ENCODE assay signal across 1 cellular context in the genomic region with DNA sequence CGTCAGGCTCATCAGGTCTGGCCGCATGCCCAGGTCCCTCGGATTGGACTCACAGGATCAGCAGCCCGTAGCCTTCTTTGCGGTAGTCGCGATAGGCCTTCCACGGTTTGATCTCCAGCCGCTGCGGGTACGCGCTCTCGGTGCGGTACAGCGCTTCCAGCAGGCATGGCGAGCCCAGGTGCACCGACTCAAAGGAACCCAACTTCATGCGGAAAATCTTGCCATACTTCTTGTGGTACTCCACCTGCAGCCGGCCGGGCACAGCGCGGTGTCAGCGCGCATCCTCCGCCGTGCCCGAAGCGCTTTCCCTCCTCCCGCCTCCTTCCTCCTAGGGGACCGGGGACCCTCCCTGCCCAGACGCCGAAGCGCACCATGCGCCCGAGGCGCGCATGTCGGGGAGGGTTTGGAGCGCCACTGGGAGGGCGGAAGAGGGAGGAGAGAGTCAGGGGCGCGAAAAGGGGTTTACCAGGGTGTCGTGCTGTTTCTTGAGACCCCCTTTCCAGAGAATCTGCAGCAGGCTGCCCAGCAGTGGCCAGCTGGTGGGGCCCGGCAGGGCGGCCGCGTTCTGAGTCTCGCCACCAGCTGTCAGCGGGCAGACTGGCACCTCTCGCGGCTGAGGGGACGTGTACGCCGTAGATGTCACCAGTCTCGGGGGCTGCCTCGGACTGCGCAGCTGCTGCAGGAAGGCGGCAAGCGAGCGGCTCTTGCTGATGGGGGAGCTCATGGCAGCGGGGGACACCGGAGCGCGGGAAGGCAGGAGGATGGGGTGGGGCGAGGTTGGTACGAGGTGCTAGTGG.
TF ChIP-seq lines count a peak whose summit lies in the region.

No MANE protein-coding gene starts in this region.

TF ChIP-seq in HepG2, 621 proteins besides CTCF, POLR2A, EP300 and RAD21 (continued from another document and continues in another):
- TF ChIP-seq, protein P1, sequence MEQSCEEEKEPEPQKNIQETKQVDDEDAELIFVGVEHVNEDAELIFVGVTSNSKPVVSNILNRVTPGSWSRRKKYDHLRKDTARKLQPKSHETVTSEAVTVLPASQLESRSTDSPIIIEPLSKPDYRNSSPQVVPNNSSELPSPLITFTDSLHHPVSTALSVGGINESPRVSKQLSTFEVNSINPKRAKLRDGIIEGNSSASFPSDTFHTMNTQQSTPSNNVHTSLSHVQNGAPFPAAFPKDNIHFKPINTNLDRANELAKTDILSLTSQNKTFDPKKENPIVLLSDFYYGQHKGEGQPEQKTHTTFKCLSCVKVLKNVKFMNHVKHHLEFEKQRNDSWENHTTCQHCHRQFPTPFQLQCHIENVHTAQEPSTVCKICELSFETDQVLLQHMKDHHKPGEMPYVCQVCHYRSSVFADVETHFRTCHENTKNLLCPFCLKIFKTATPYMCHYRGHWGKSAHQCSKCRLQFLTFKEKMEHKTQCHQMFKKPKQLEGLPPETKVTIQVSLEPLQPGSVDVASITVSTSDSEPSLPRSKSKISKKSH (CRISPR knock-in tag; IDR thresholded peaks at IDR 0.05; ENCODE audit: borderline replicate concordance), result peak; percentile 73; the same call in 1 of the 2 replicates
- TF ChIP-seq ZNF260 (CRISPR knock-in tag; IDR thresholded peaks at IDR 0.05; ENCODE audit: borderline replicate concordance, low read depth), result 0 out of 2 replicates have a peak, but pooled peaks have one; percentile 21
- 0 out of 2 replicates have a peak, but pooled peaks have one; percentile 10 for TF ChIP-seq THAP11 (CRISPR knock-in tag; IDR thresholded peaks at IDR 0.05)
- TF ChIP-seq ARNT2 (CRISPR knock-in tag; IDR thresholded peaks at IDR 0.05; ENCODE audit: low read depth), result no peak
- TF ChIP-seq ZNF256 (CRISPR knock-in tag; conservative IDR thresholded peaks at IDR 0.05), result no peak
- TF ChIP-seq, protein P2, sequence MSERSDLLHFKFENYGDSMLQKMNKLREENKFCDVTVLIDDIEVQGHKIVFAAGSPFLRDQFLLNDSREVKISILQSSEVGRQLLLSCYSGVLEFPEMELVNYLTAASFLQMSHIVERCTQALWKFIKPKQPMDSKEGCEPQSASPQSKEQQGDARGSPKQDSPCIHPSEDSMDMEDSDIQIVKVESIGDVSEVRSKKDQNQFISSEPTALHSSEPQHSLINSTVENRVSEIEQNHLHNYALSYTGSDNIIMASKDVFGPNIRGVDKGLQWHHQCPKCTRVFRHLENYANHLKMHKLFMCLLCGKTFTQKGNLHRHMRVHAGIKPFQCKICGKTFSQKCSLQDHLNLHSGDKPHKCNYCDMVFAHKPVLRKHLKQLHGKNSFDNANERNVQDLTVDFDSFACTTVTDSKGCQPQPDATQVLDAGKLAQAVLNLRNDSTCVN (CRISPR knock-in tag; IDR thresholded peaks at IDR 0.05; ENCODE audit: borderline replicate concordance), result no peak
- no peak for TF ChIP-seq ZNF274 (CRISPR knock-in tag; IDR thresholded peaks at IDR 0.05)
- 0 out of 2 replicates have a peak, but pooled peaks have one; percentile 16 for TF ChIP-seq ZNF253 (CRISPR knock-in tag; IDR thresholded peaks at IDR 0.05; ENCODE audit: borderline replicate concordance)
- TF ChIP-seq ZNF329 (CRISPR knock-in tag; IDR thresholded peaks at IDR 0.05; ENCODE audit: low read depth), result no peak
- TF ChIP-seq ADNP (CRISPR knock-in tag; IDR thresholded peaks at IDR 0.05), result no peak
- 0 out of 2 replicates have a peak, but pooled peaks have one; percentile 6 for TF ChIP-seq ZNF776 (CRISPR knock-in tag; IDR thresholded peaks at IDR 0.05)
- TF ChIP-seq PAF1 (CRISPR knock-in tag; IDR thresholded peaks at IDR 0.05), result no peak
- TF ChIP-seq, protein P3, sequence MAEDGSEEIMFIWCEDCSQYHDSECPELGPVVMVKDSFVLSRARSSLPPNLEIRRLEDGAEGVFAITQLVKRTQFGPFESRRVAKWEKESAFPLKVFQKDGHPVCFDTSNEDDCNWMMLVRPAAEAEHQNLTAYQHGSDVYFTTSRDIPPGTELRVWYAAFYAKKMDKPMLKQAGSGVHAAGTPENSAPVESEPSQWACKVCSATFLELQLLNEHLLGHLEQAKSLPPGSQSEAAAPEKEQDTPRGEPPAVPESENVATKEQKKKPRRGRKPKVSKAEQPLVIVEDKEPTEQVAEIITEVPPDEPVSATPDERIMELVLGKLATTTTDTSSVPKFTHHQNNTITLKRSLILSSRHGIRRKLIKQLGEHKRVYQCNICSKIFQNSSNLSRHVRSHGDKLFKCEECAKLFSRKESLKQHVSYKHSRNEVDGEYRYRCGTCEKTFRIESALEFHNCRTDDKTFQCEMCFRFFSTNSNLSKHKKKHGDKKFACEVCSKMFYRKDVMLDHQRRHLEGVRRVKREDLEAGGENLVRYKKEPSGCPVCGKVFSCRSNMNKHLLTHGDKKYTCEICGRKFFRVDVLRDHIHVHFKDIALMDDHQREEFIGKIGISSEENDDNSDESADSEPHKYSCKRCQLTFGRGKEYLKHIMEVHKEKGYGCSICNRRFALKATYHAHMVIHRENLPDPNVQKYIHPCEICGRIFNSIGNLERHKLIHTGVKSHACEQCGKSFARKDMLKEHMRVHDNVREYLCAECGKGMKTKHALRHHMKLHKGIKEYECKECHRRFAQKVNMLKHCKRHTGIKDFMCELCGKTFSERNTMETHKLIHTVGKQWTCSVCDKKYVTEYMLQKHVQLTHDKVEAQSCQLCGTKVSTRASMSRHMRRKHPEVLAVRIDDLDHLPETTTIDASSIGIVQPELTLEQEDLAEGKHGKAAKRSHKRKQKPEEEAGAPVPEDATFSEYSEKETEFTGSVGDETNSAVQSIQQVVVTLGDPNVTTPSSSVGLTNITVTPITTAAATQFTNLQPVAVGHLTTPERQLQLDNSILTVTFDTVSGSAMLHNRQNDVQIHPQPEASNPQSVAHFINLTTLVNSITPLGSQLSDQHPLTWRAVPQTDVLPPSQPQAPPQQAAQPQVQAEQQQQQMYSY (CRISPR knock-in tag; IDR thresholded peaks at IDR 0.05), result peak; percentile 18; the same call in 1 of the 2 replicates
- no peak for TF ChIP-seq CHD2 (IDR thresholded peaks at IDR 0.05; ENCODE audit: low read depth, low read length)
- 0 out of 2 replicates have a peak, but pooled peaks have one; percentile 35 for TF ChIP-seq RBFOX2 (IDR thresholded peaks at IDR 0.05; ENCODE audit: low read depth, low read length)
- TF ChIP-seq GTF3A (CRISPR knock-in tag; conservative IDR thresholded peaks at IDR 0.05), result no peak
- TF ChIP-seq ZNF484 (CRISPR knock-in tag; IDR thresholded peaks at IDR 0.05; ENCODE audit: borderline replicate concordance, low read depth), result no peak
- TF ChIP-seq, protein P4, sequence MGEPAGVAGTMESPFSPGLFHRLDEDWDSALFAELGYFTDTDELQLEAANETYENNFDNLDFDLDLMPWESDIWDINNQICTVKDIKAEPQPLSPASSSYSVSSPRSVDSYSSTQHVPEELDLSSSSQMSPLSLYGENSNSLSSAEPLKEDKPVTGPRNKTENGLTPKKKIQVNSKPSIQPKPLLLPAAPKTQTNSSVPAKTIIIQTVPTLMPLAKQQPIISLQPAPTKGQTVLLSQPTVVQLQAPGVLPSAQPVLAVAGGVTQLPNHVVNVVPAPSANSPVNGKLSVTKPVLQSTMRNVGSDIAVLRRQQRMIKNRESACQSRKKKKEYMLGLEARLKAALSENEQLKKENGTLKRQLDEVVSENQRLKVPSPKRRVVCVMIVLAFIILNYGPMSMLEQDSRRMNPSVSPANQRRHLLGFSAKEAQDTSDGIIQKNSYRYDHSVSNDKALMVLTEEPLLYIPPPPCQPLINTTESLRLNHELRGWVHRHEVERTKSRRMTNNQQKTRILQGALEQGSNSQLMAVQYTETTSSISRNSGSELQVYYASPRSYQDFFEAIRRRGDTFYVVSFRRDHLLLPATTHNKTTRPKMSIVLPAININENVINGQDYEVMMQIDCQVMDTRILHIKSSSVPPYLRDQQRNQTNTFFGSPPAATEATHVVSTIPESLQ (CRISPR knock-in tag; conservative IDR thresholded peaks at IDR 0.05), result no peak
- TF ChIP-seq RCOR2 (CRISPR knock-in tag; IDR thresholded peaks at IDR 0.05), result no peak
- no peak for TF ChIP-seq CAMTA2 (CRISPR knock-in tag; IDR thresholded peaks at IDR 0.05; ENCODE audit: borderline replicate concordance)
- no peak for TF ChIP-seq DMAP1 (CRISPR knock-in tag; IDR thresholded peaks at IDR 0.05)
- TF ChIP-seq, protein P5, sequence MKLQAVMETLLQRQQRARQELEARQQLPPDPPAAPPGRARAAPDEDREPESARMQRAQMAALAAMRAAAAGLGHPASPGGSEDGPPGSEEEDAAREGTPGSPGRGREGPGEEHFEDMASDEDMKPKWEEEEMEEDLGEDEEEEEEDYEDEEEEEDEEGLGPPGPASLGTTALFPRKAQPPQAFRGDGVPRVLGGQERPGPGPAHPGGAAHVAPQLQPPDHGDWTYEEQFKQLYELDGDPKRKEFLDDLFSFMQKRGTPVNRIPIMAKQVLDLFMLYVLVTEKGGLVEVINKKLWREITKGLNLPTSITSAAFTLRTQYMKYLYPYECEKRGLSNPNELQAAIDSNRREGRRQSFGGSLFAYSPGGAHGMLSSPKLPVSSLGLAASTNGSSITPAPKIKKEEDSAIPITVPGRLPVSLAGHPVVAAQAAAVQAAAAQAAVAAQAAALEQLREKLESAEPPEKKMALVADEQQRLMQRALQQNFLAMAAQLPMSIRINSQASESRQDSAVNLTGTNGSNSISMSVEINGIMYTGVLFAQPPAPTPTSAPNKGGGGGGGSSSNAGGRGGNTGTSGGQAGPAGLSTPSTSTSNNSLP (IDR thresholded peaks at IDR 0.05; ENCODE audit: low read depth, low read length), result no peak
- TF ChIP-seq ZNF780A (CRISPR knock-in tag; IDR thresholded peaks at IDR 0.05), result peak; percentile 13; the same call in 1 of the 2 replicates
- TF ChIP-seq ZNF563 (CRISPR knock-in tag; IDR thresholded peaks at IDR 0.05), result no peak
- no peak for TF ChIP-seq ZNF724P (CRISPR knock-in tag; IDR thresholded peaks at IDR 0.05; ENCODE audit: borderline replicate concordance)
- no peak for TF ChIP-seq SAP130 (CRISPR knock-in tag; IDR thresholded peaks at IDR 0.05; ENCODE audit: low read depth)
- TF ChIP-seq RELA (CRISPR knock-in tag; IDR thresholded peaks at IDR 0.05), result no peak
- TF ChIP-seq ZNF720 (CRISPR knock-in tag; IDR thresholded peaks at IDR 0.05), result no peak
- TF ChIP-seq KLF16 (CRISPR knock-in tag; IDR thresholded peaks at IDR 0.05), result peak in 1 of 2 experiments; percentile 30; a peak in 1 of 4 replicates
- TF ChIP-seq, protein P6, sequence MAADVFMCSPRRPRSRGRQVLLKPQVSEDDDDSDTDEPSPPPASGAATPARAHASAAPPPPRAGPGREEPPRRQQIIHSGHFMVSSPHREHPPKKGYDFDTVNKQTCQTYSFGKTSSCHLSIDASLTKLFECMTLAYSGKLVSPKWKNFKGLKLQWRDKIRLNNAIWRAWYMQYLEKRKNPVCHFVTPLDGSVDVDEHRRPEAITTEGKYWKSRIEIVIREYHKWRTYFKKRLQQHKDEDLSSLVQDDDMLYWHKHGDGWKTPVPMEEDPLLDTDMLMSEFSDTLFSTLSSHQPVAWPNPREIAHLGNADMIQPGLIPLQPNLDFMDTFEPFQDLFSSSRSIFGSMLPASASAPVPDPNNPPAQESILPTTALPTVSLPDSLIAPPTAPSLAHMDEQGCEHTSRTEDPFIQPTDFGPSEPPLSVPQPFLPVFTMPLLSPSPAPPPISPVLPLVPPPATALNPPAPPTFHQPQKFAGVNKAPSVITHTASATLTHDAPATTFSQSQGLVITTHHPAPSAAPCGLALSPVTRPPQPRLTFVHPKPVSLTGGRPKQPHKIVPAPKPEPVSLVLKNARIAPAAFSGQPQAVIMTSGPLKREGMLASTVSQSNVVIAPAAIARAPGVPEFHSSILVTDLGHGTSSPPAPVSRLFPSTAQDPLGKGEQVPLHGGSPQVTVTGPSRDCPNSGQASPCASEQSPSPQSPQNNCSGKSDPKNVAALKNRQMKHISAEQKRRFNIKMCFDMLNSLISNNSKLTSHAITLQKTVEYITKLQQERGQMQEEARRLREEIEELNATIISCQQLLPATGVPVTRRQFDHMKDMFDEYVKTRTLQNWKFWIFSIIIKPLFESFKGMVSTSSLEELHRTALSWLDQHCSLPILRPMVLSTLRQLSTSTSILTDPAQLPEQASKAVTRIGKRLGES (CRISPR knock-in tag; IDR thresholded peaks at IDR 0.05; ENCODE audit: borderline replicate concordance), result no peak
- no peak for TF ChIP-seq ZNF12 (CRISPR knock-in tag; IDR thresholded peaks at IDR 0.05)
- TF ChIP-seq CC2D1A (CRISPR knock-in tag; IDR thresholded peaks at IDR 0.05), result no peak
- TF ChIP-seq ZFP36 (IDR thresholded peaks at IDR 0.05; ENCODE audit: borderline replicate concordance, low read depth, low read length, partially characterized antibody), result no peak
- TF ChIP-seq ZNF121 (CRISPR knock-in tag; IDR thresholded peaks at IDR 0.05), result no peak
- no peak for TF ChIP-seq CCDC6 (CRISPR knock-in tag; IDR thresholded peaks at IDR 0.05)
- no peak for TF ChIP-seq NFYC (CRISPR knock-in tag; IDR thresholded peaks at IDR 0.05)
- no peak for TF ChIP-seq TAF1 (CRISPR knock-in tag; IDR thresholded peaks at IDR 0.05)
- no peak for TF ChIP-seq BRD4 (CRISPR knock-in tag; IDR thresholded peaks at IDR 0.05)
- TF ChIP-seq ETV6 (CRISPR knock-in tag; conservative IDR thresholded peaks at IDR 0.05), result no peak
- no peak for TF ChIP-seq FOSL2 (CRISPR knock-in tag; IDR thresholded peaks at IDR 0.05)
- no peak for TF ChIP-seq NFE2L1 (CRISPR knock-in tag; IDR thresholded peaks at IDR 0.05; ENCODE audit: borderline replicate concordance)
- no peak for TF ChIP-seq NFIC (IDR thresholded peaks at IDR 0.05; ENCODE audit: low read length)
- TF ChIP-seq, protein P7, sequence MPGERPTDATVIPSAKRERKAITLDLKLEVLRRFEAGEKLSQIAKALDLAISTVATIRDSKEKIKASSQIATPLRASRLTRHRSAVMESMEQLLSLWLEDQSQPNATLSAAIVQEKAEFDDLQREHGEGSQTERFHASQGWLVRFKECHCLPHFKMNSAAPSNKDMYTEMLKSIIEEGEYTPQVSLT (CRISPR knock-in tag; IDR thresholded peaks at IDR 0.05; ENCODE audit: borderline replicate concordance, low read depth), result no peak
- TF ChIP-seq, protein P8, sequence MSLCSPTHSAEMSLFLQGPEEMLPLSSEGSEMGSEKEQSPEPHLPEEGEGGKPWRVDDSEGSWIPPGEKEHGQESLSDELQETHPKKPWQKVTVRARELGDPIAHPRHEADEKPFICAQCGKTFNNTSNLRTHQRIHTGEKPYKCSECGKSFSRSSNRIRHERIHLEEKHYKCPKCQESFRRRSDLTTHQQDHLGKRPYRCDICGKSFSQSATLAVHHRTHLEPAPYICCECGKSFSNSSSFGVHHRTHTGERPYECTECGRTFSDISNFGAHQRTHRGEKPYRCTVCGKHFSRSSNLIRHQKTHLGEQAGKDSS (CRISPR knock-in tag; IDR thresholded peaks at IDR 0.05; ENCODE audit: borderline replicate concordance, low read depth), result no peak
- no peak for TF ChIP-seq MXD4 (CRISPR knock-in tag; IDR thresholded peaks at IDR 0.05)
- TF ChIP-seq, protein P9, sequence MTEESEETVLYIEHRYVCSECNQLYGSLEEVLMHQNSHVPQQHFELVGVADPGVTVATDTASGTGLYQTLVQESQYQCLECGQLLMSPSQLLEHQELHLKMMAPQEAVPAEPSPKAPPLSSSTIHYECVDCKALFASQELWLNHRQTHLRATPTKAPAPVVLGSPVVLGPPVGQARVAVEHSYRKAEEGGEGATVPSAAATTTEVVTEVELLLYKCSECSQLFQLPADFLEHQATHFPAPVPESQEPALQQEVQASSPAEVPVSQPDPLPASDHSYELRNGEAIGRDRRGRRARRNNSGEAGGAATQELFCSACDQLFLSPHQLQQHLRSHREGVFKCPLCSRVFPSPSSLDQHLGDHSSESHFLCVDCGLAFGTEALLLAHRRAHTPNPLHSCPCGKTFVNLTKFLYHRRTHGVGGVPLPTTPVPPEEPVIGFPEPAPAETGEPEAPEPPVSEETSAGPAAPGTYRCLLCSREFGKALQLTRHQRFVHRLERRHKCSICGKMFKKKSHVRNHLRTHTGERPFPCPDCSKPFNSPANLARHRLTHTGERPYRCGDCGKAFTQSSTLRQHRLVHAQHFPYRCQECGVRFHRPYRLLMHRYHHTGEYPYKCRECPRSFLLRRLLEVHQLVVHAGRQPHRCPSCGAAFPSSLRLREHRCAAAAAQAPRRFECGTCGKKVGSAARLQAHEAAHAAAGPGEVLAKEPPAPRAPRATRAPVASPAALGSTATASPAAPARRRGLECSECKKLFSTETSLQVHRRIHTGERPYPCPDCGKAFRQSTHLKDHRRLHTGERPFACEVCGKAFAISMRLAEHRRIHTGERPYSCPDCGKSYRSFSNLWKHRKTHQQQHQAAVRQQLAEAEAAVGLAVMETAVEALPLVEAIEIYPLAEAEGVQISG (CRISPR knock-in tag; IDR thresholded peaks at IDR 0.05), result no peak
